In genomic region chr7:66307591-66308215, GRCh38 we compare ENCODE assay signal across 1 cellular context.
TF ChIP-seq lines count a peak whose summit lies in the region.

No MANE protein-coding gene starts in this region.

TF ChIP-seq in HepG2, 621 proteins besides CTCF, POLR2A, EP300 and RAD21 (continued from another document):
- TF ChIP-seq ARID4A (CRISPR knock-in tag; IDR thresholded peaks at IDR 0.05; ENCODE audit: borderline replicate concordance) (peak; percentile 64; the same call in 1 of the 2 replicates), CBX1 (IDR thresholded peaks at IDR 0.05; ENCODE audit: low read depth) (peak; percentile 32), ZBTB34 (CRISPR knock-in tag; IDR thresholded peaks at IDR 0.05) (0 out of 2 replicates have a peak, but pooled peaks have one; percentile 26), ATF2 (CRISPR knock-in tag; IDR thresholded peaks at IDR 0.05) (peak; percentile 46; the same call in 1 of the 2 replicates), STAT5B (CRISPR knock-in tag; IDR thresholded peaks at IDR 0.05) (no peak)
TF ChIP-seq in HepG2: peak in this region for 149.
